27 cellular contexts compared by ENCODE assay signal in the genomic region with DNA sequence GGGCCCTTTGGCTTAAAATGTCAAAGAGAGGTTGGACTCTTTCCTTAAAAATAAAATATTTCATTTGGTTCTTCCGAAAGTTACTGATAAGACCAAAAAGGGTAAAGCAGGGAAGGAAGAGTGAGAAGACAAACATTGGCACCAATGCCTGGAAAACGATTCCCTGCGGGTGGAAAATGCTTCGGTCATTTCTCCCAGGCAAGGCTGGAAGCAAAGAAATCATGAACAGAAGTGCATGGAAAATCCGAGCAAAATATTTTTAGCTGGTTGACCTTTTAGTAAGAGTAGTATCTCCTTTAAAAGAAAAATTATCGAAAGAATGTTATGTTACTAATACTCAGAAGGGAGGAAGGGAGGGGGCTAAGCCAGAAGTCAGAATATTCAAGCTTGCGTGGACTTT.
"Had no signal": no experiment of that assay in that cellular context is flagged by ENCODE, and none has a peak within 500 bp of the region (broad histone marks: within the 10 kb centered on the region; RNA-seq: fewer than 3 reads in every experiment).

No MANE protein-coding gene starts in this region.

- H3K4me1 Mint-ChIP-seq: activated CD4-positive, alpha-beta T cell treated with anti-CD3 and anti-CD28 coated beads, Interleukin-2, amount 10 ng/mL, durations not matched to agents 24 days and 14 days; activated naive CD4-positive, alpha-beta T cell treated with anti-CD3 and anti-CD28 coated beads, Interleukin-2, amount 50 U/mL, for 24 hours; activated naive CD8-positive, alpha-beta T cell treated with anti-CD3 and anti-CD28 coated beads, Interleukin-2, amount 10 ng/mL, durations not matched to agents 7 days and 5 days had no signal

- DNase-seq: activated CD4-positive, alpha-beta T cell treated with anti-CD3 and anti-CD28 coated beads, Interleukin-2, amount 10 ng/mL, durations not matched to agents 24 days and 14 days; activated CD4-positive, alpha-beta T cell treated with anti-CD3 and anti-CD28 coated beads, Interleukin-2, amount 50 U/mL, for 4 hours; activated CD8-positive, alpha-beta T cell treated with anti-CD3 and anti-CD28 coated beads for 36 hours; activated gamma-delta T cell; activated naive CD4-positive, alpha-beta T cell treated with Interleukin-2 at 50 U/mL for 16 hours; activated naive CD8-positive, alpha-beta T cell treated with anti-CD3 and anti-CD28 coated beads, Interleukin-2, amount 10 ng/mL, durations not matched to agents 7 days and 5 days; activated T-cell treated with anti-CD3 and anti-CD28 coated beads, Interleukin-2, amount 50 U/mL, for 1 hour; activated T-cell treated with anti-CD3 and anti-CD28 coated beads, Interleukin-2, amount 50 U/mL, for 72 hours; amygdala; brain microvascular endothelial cell; central memory CD4-positive, alpha-beta T cell; Karpas-422; KBM-7; NCI-H1105 treated with DMSO at 0.1 percent for 48 hours; NCI-H1436 treated with DMSO at 0.1 percent for 48 hours; NCI-H1694 treated with DMSO at 0.1 percent for 48 hours; NCI-H2029; NCI-H345; NCI-H524 treated with DMSO at 0.1 percent for 48 hours; PC-9; Right ventricle myocardium superior had no signal

- H3K4me3 ChIP-seq: PC-9, SK-N-MC had no signal

- H3K9me3 Mint-ChIP-seq: activated CD4-positive, alpha-beta T cell treated with anti-CD3 and anti-CD28 coated beads, Interleukin-2, amount 10 ng/mL, durations not matched to agents 24 days and 14 days; activated CD8-positive, alpha-beta T cell treated with anti-CD3 and anti-CD28 coated beads for 36 hours; activated naive CD4-positive, alpha-beta T cell treated with anti-CD3 and anti-CD28 coated beads, Interleukin-2, amount 50 U/mL, for 24 hours; activated naive CD8-positive, alpha-beta T cell treated with anti-CD3 and anti-CD28 coated beads, Interleukin-2, amount 10 ng/mL, durations not matched to agents 7 days and 5 days; activated T-cell treated with anti-CD3 and anti-CD28 coated beads, Interleukin-2, amount 50 U/mL, for 72 hours; activated T-helper 2 cell treated with anti-CD3 and anti-CD28 coated beads, Interferon-gamma antibody, Interleukin-2, Interleukin-4, amounts not matched to agents 10 μg/mL and 5 μg/mL and 100 μg/mL, durations not matched to agents 14 hours and 24 hours and 36 hours; T-helper 1 cell treated with Interleukin-12 subunit alpha and Interleukin-12 subunit beta and Interleukin-4 antibody, amounts not matched to agents 30 μg/mL and 1 μg/mL, for 36 hours; T-helper 2 cell treated with Interferon-gamma antibody and Interleukin-4, amounts not matched to agents 5 μg/mL and 100 μg/mL, for 36 hours had no signal

- H3K36me3 Mint-ChIP-seq: activated naive CD4-positive, alpha-beta T cell treated with anti-CD3 and anti-CD28 coated beads, Interleukin-2, amount 50 U/mL, for 24 hours; activated naive CD8-positive, alpha-beta T cell treated with anti-CD3 and anti-CD28 coated beads, Interleukin-2, amount 10 ng/mL, durations not matched to agents 7 days and 5 days had no signal

- H3K27me3 ChIP-seq: brain microvascular endothelial cell had no signal

- H3K4me3 Mint-ChIP-seq: activated CD4-positive, alpha-beta T cell treated with anti-CD3 and anti-CD28 coated beads, Interleukin-2, amount 10 ng/mL, durations not matched to agents 24 days and 14 days; activated CD8-positive, alpha-beta T cell treated with anti-CD3 and anti-CD28 coated beads for 36 hours; activated naive CD4-positive, alpha-beta T cell treated with anti-CD3 and anti-CD28 coated beads, Interleukin-2, amount 50 U/mL, for 24 hours; activated naive CD8-positive, alpha-beta T cell treated with anti-CD3 and anti-CD28 coated beads, Interleukin-2, amount 10 ng/mL, durations not matched to agents 7 days and 5 days; activated T-cell treated with anti-CD3 and anti-CD28 coated beads, Interleukin-2, amount 50 U/mL, for 72 hours; T-helper 1 cell treated with Interleukin-12 subunit alpha and Interleukin-12 subunit beta and Interleukin-4 antibody, amounts not matched to agents 30 μg/mL and 1 μg/mL, for 36 hours; T-helper 2 cell treated with Interferon-gamma antibody and Interleukin-4, amounts not matched to agents 5 μg/mL and 100 μg/mL, for 36 hours had no signal

- H3K36me3 ChIP-seq: brain microvascular endothelial cell had no signal

- H3K27ac ChIP-seq: brain microvascular endothelial cell, PC-9, RWPE1, SK-N-MC had no signal

- H3K27ac Mint-ChIP-seq: activated CD4-positive, alpha-beta T cell treated with anti-CD3 and anti-CD28 coated beads, Interleukin-2, amount 10 ng/mL, durations not matched to agents 24 days and 14 days; activated CD8-positive, alpha-beta T cell treated with anti-CD3 and anti-CD28 coated beads for 36 hours; activated naive CD4-positive, alpha-beta T cell treated with anti-CD3 and anti-CD28 coated beads, Interleukin-2, amount 50 U/mL, for 24 hours; activated naive CD8-positive, alpha-beta T cell treated with anti-CD3 and anti-CD28 coated beads, Interleukin-2, amount 10 ng/mL, durations not matched to agents 7 days and 5 days; activated T-cell treated with anti-CD3 and anti-CD28 coated beads, Interleukin-2, amount 50 U/mL, for 72 hours; activated T-helper 2 cell treated with anti-CD3 and anti-CD28 coated beads, Interferon-gamma antibody, Interleukin-2, Interleukin-4, amounts not matched to agents 10 μg/mL and 5 μg/mL and 100 μg/mL, durations not matched to agents 14 hours and 24 hours and 36 hours; T-helper 1 cell treated with Interleukin-12 subunit alpha and Interleukin-12 subunit beta and Interleukin-4 antibody, amounts not matched to agents 30 μg/mL and 1 μg/mL, for 36 hours; T-helper 2 cell treated with Interferon-gamma antibody and Interleukin-4, amounts not matched to agents 5 μg/mL and 100 μg/mL, for 36 hours had no signal

- ATAC-seq: activated CD8-positive, alpha-beta T cell treated with anti-CD3 and anti-CD28 coated beads for 36 hours; activated T-cell treated with anti-CD3 and anti-CD28 coated beads, Interleukin-2, amount 50 U/mL, for 72 hours had no signal

- H3K4me2 ChIP-seq: PC-9 had no signal
